21 cellular contexts compared by ENCODE assay signal in genomic region chr7:121133444-121133843, GRCh38.
"Had no signal": no experiment of that assay in that cellular context is flagged by ENCODE, and none has a peak within 500 bp of the region (broad histone marks: within the 10 kb centered on the region; RNA-seq: fewer than 3 reads in every experiment).

No MANE protein-coding gene starts in this region.

- H3K27me3 Mint-ChIP-seq: naive B cell had no signal

- H3K4me3 Mint-ChIP-seq: mesothelial cell of epicardium had no signal

- H3K27ac ChIP-seq: coronary artery, dorsolateral prefrontal cortex, esophagus muscularis mucosa, gastrocnemius medialis, heart right ventricle, left lung, lower lobe of right lung had no signal

- H3K36me3 Mint-ChIP-seq: mesothelial cell of epicardium had no signal

- H3K4me3 ChIP-seq: coronary artery, dorsolateral prefrontal cortex, esophagus muscularis mucosa, gastrocnemius medialis, heart right ventricle, left lung, lower lobe of right lung, mucosa of descending colon had no signal

- H3K9me3 Mint-ChIP-seq: mesothelial cell of epicardium, naive B cell had no signal

- H3K4me1 ChIP-seq: esophagus muscularis mucosa, gastrocnemius medialis, heart right ventricle, left lung, lower lobe of right lung had no signal

- H3K27me3 ChIP-seq: esophagus muscularis mucosa, gastrocnemius medialis, heart right ventricle, left lung had no signal

- H3K9me3 ChIP-seq: esophagus muscularis mucosa, gastrocnemius medialis, heart right ventricle, left lung, lower lobe of right lung, mucosa of descending colon had no signal

- ATAC-seq: gastrocnemius medialis, heart right ventricle, left cardiac atrium, left lung, left ventricle myocardium superior, lower lobe of right lung, mucosa of descending colon had no signal

- DNase-seq: dermis blood vessel endothelial cell; dorsolateral prefrontal cortex; effector CD4-positive, alpha-beta T cell; effector memory CD4-positive, alpha-beta T cell; foreskin fibroblast; foreskin melanocyte; gastrocnemius medialis; glutamatergic neuron; head of caudate nucleus; heart right ventricle; hippocampal formation; left cardiac atrium; left lung; left ventricle myocardium superior; lower lobe of right lung; mesenchymal stem cell; mucosa of descending colon; naive B cell had no signal

- H3K36me3 ChIP-seq: left lung, lower lobe of right lung had no signal

- H3K27ac Mint-ChIP-seq: mesothelial cell of epicardium had no signal
